ENCODE assay signal across 12 cellular contexts in the genomic region with DNA sequence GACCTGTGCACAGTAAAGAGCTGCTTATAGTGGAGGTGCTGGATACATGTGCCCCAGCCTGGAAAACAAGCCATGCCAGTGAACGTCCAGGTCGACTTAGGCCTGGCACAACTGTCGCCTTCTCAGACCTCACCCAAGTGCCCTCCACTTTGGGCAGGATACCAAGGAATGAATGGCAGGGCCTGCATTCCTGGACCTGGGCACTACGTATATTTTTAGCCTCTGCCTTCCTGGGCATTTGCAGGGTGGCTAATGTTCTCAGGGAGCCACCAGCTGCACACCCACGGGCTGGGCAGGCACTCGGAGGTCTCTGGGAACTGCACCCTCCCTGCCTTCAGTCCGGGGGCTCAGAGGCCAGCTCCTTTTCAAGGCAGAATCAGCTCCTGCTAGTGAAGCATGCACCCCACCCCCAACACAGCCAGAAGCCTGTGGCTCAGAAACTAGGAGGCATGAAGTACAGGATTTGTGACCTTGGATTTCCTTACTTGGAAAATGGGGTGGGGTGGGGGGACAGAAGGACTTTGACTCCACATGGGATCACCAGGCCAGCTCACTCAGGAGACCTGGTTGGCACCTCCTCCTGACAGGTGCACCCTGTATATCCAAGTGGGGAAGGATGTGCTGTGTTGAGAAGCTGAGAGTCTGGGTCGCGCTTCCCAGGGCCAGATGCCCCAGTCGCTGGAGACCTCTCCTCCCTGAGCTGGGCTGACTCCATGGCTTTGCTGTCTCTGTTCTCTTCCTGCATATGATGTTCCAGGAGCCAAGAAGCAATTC. TPM values are rescaled to one million over a fixed set of nuclear protein-coding genes. Genes with fewer than 3 reads are reported as not detected.
DNase-seq lines count a peak whose midpoint lies in the region; ATAC-seq and TF ChIP-seq lines count a peak whose summit lies in the region.
"Had no signal": no experiment of that assay in that cellular context is flagged by ENCODE, and none has a peak within 500 bp of the region (broad histone marks: within the 10 kb centered on the region; RNA-seq: fewer than 3 reads in every experiment).

No MANE protein-coding gene starts in this region.

- H3K79me2 ChIP-seq in neural progenitor cell (ENCODE audit: low read depth): peaks cover 24% of the 10 kb centered on the region

- H4K20me1 ChIP-seq in neural progenitor cell (ENCODE audit: low read depth): peaks cover 21% of the 10 kb centered on the region

- H3K4me1 ChIP-seq in neural progenitor cell: peaks cover 38% of the 10 kb centered on the region
- H3K4me1 ChIP-seq in ovary (ENCODE audit: insufficient read depth): peaks cover 6% of the 10 kb centered on the region

- no peak for TF ChIP-seq CTCF in chondrocyte (IDR thresholded peaks at IDR 0.05)
- TF ChIP-seq CTCF in neural progenitor cell (IDR thresholded peaks at IDR 0.05): no peak
- no peak for TF ChIP-seq CTCF in ovary (IDR thresholded peaks at IDR 0.05)

- H3K9me3 Mint-ChIP-seq in IgD-negative memory B cell: peaks cover 0 to 7% (median 0%) of the 10 kb centered on the region in 3 donors
- no peaks in the 10 kb centered on the region for H3K9me3 Mint-ChIP-seq in chondrocyte (ENCODE audit: low read depth)
- peaks cover 2% of the 10 kb centered on the region for H3K9me3 Mint-ChIP-seq in neural progenitor cell

- H2AFZ ChIP-seq in neural progenitor cell (replicated peaks): no peak overlapping the region

- H3F3A ChIP-seq in neural progenitor cell (ENCODE audit: low read depth): peaks cover 25% of the 10 kb centered on the region

- H3K27ac ChIP-seq in neural progenitor cell: no peak overlapping the region
- H3K27ac ChIP-seq in ovary: no peak overlapping the region

- DNase-seq in chondrocyte (ENCODE audit: low spot score): no peak
- DNase-seq in neural progenitor cell (ENCODE audit: low spot score): no peak
- no peak for DNase-seq in ovary
- DNase-seq in SIG-M5 treated with dmso at 0.1 percent for 504 hours (lab: John Stamatoyannopoulos, UW; ENCODE audit: unreplicated experiment): no peak
- DNase-seq: activated CD4-positive, CD25-positive, alpha-beta regulatory T cell treated with anti-CD3 and anti-CD28 coated beads, Interleukin-2, amount 50 U/mL, for 72 hours; Calu3; effector CD4-positive, alpha-beta T cell; mesenchymal stem cell; SHP77 treated with DMSO at 0.1 percent for 48 hours; stimulated activated CD4-positive, alpha-beta T cell treated with anti-CD3 and anti-CD28 coated beads, Interleukin-12 subunit alpha, Interleukin-12 subunit beta, amount 100 ng/mL, for 4 hours had no signal

- no peaks in the 10 kb centered on the region for H3K9me3 ChIP-seq in neural progenitor cell (ENCODE audit: low read depth)
- H3K9me3 ChIP-seq in ovary: no peaks in the 10 kb centered on the region

- 55 to 75% (median 59%) methylated on average over 10 of the region's 10 CpGs for WGBS in ovary, 3 donors

- ATAC-seq in HG02571 (IDR thresholded peaks at IDR 0.05; ENCODE audit: unreplicated experiment): no peak

- H3K4me1 Mint-ChIP-seq in IgD-negative memory B cell (peaks cover 13 to 17% (median 14%) of the 10 kb centered on the region in 3 donors), chondrocyte (ENCODE audit: low read depth) (peaks cover 32% of the 10 kb centered on the region), neural progenitor cell (peaks cover 48% of the 10 kb centered on the region)

- peak overlapping the region in 2 of 4 donors; percentile 76 to 97 for H3K4me3 Mint-ChIP-seq in IgD-negative memory B cell
- H3K4me3 Mint-ChIP-seq in chondrocyte (ENCODE audit: unreplicated experiment): no peak overlapping the region
- H3K4me3 Mint-ChIP-seq in neural progenitor cell: peak overlapping the region; percentile 93

- H3K27me3 ChIP-seq in neural progenitor cell (no peaks in the 10 kb centered on the region), ovary (no peaks in the 10 kb centered on the region)

- no peak overlapping the region for H3K4me2 ChIP-seq in neural progenitor cell

- no peak overlapping the region for H3K9ac ChIP-seq in neural progenitor cell

- intact Hi-C loops in ovary (cut with DNase I): loop anchor here in 2 of 4 donors (1.0 to 5.0 kb wide), 2 partner anchors 42 to 52 kb away; no protein-coding TSS in a partner anchor

- no peaks in the 10 kb centered on the region for H3K36me3 Mint-ChIP-seq in IgD-negative memory B cell
- H3K36me3 Mint-ChIP-seq in chondrocyte (ENCODE audit: low read depth): peaks cover 2% of the 10 kb centered on the region
- peaks cover 6% of the 10 kb centered on the region for H3K36me3 Mint-ChIP-seq in neural progenitor cell

- no peak for TF ChIP-seq POLR2A in ovary (IDR thresholded peaks at IDR 0.05)

- H3K36me3 ChIP-seq in neural progenitor cell: no peaks in the 10 kb centered on the region
- no peaks in the 10 kb centered on the region for H3K36me3 ChIP-seq in ovary

- H3K27ac Mint-ChIP-seq in IgD-negative memory B cell (peak overlapping the region; percentile 19 to 100 (median 53)), chondrocyte (ENCODE audit: unreplicated experiment) (peak overlapping the region; percentile 54), neural progenitor cell (peak overlapping the region; percentile 13)

- H3K4me3 ChIP-seq in neural progenitor cell: no peak overlapping the region
- H3K4me3 ChIP-seq in ovary: no peak overlapping the region

- H3K27me3 Mint-ChIP-seq in IgD-negative memory B cell (peaks cover 3% of the 10 kb centered on the region), chondrocyte (ENCODE audit: low read depth) (peaks cover 25% of the 10 kb centered on the region), neural progenitor cell (ENCODE audit: insufficient read depth, low read depth) (peaks cover 2% of the 10 kb centered on the region)

- TF ChIP-seq EP300 in ovary (IDR thresholded peaks at IDR 0.05): no peak

RNA-seq across cellular contexts. Expression of gene LSM14B, which starts 2.5 kb away (rescaled TPM):
- 0.98 TPM for polyA plus RNA-seq in IgD-negative memory B cell
- 37.3 to 51.9 TPM (median 48.6 TPM) in 3 replicates for total RNA-seq in chondrocyte
- total RNA-seq in neural progenitor cell (ENCODE audit: low replicate concordance): 52.6 and 82.1 TPM in 2 replicates
- total RNA-seq in ovary: 10 to 100 TPM; 21.5 to 62.2 (median 56.1) TPM
- 10 to 100 TPM; 21.7 to 39.8 TPM for polyA plus RNA-seq in ovary

RNA-seq across cellular contexts. Expression of gene PSMA7, which starts 23.4 kb away (rescaled TPM):
- polyA plus RNA-seq in IgD-negative memory B cell: 428 TPM
- 218 to 238 TPM (median 226 TPM) in 3 replicates for total RNA-seq in chondrocyte
- 237 and 310 TPM in 2 replicates for total RNA-seq in neural progenitor cell (ENCODE audit: low replicate concordance)
- 100 to 1,000 TPM; 163 to 214 (median 168) TPM for total RNA-seq in ovary
- polyA plus RNA-seq in ovary: 100 to 1,000 TPM; 105 to 212 TPM

RNA-seq across cellular contexts. Expression of gene SS18L1, which starts 23.8 kb away (rescaled TPM):
- polyA plus RNA-seq in IgD-negative memory B cell: 1.4 TPM
- total RNA-seq in chondrocyte: 13.3 to 14.8 TPM (median 13.4 TPM) in 3 replicates
- 25.5 and 26.1 TPM in 2 replicates for total RNA-seq in neural progenitor cell (ENCODE audit: low replicate concordance)
- 10 to 100 TPM in 6 of 7 donors, 1 to 10 TPM in 1; 9.5 to 14.3 (median 12.4) TPM for total RNA-seq in ovary
- polyA plus RNA-seq in ovary: 1 to 10 TPM; 7.7 to 8.7 TPM

RNA-seq across cellular contexts. Expression of gene TAF4, which starts 54.1 kb away (rescaled TPM):
- polyA plus RNA-seq in IgD-negative memory B cell (3.4 TPM), ovary (10 to 100 TPM in 1 of 2 donors, 1 to 10 TPM in 1; 9.3 to 14.2 TPM)
- total RNA-seq in chondrocyte (11.5 to 16.3 TPM (median 14.8 TPM) in 3 replicates), neural progenitor cell (ENCODE audit: low replicate concordance) (9.9 and 10.8 TPM in 2 replicates), ovary (10 to 100 TPM; 15.6 to 34.7 (median 28.1) TPM)
